8 cellular contexts compared by ENCODE assay signal in genomic region chr11:62753736-62754603, GRCh38. TPM values are rescaled to one million over a fixed set of nuclear protein-coding genes. Genes with fewer than 3 reads are reported as not detected.
DNase-seq lines count a peak whose midpoint lies in the region; ATAC-seq and TF ChIP-seq lines count a peak whose summit lies in the region.

TSS of gene ZBTB3 (minus strand) at chr11:62754160. CDS start at chr11:62753664, 496 bp downstream.

- H3K4me1 ChIP-seq in heart right ventricle (peaks cover 7 to 42% (median 25%) of the 10 kb centered on the region in 9 donors), upper lobe of right lung (peaks cover 20% of the 10 kb centered on the region)

- intact Hi-C loops in heart right ventricle (cut with DNase I) (loop anchor here in 2 of 10 donors (2.0 kb wide), 1 partner anchor 25 kb away; the partner anchor contains the start of gene TTC9C (in 2 of the 2)), posterior cingulate gyrus (cut with DNase I) (loop anchor here (2.0 kb wide), 1 partner anchor 51 kb away; the partner anchor contains the start of gene NXF1), upper lobe of right lung (cut with DNase I) (no loop called here)

- H3K9me3 ChIP-seq in heart right ventricle (no peaks in the 10 kb centered on the region), upper lobe of right lung (no peaks in the 10 kb centered on the region)

- peak; percentile 96 for ATAC-seq in HG02798 (IDR thresholded peaks at IDR 0.05; ENCODE audit: poor library complexity, unreplicated experiment)
- peak; percentile 97 to 99 (median 98) for ATAC-seq in heart right ventricle
- peak; percentile 98 for ATAC-seq in upper lobe of right lung

- H3K4me3 ChIP-seq in GM12875 (ENCODE audit: low read depth, low read length) (peak within 1 kb of the TSS; percentile 70), heart right ventricle (peak within 1 kb of the TSS; percentile 36 to 72 (median 62)), upper lobe of right lung (peak within 1 kb of the TSS; percentile 64)

- DNase-seq in NCI-H1436 (lab: John Stamatoyannopoulos, UW) (peak; percentile 98), T follicular helper cell (ENCODE audit: low read depth) (peak; percentile 95), heart right ventricle (peak; percentile 95 to 99), posterior cingulate gyrus (peak; percentile 97 to 100 (median 98)), upper lobe of right lung (peak; percentile 97)

- H3K36me3 ChIP-seq in heart right ventricle, result peaks cover 0 to 31% (median 0%) of the 10 kb centered on the region in 9 donors
- peaks cover 11% of the 10 kb centered on the region for H3K36me3 ChIP-seq in upper lobe of right lung

- TF ChIP-seq CTCF in GM12875 (IDR thresholded peaks at IDR 0.05; ENCODE audit: borderline replicate concordance, insufficient read depth, low read depth, low read length), result no peak
- TF ChIP-seq CTCF in heart right ventricle (IDR thresholded peaks at IDR 0.05), result no peak
- TF ChIP-seq CTCF in upper lobe of right lung (IDR thresholded peaks at IDR 0.05), result no peak

- H3K27ac ChIP-seq in adipose tissue (ENCODE audit: low read depth, low read length), result peak within 1 kb of the TSS; percentile 12
- H3K27ac ChIP-seq in heart right ventricle, result peak within 1 kb of the TSS; percentile 81 to 95 (median 91)
- H3K27ac ChIP-seq in upper lobe of right lung, result peak within 1 kb of the TSS; percentile 86

- 0 to 1% (median 1%) methylated on average over 45 to 47 of the region's 47 CpGs for WGBS in adipose tissue, 3 donors
- WGBS in heart right ventricle, 2 donors, result 1% methylated on average over 47 of the region's 47 CpGs

- H3K27me3 ChIP-seq in heart right ventricle (no peaks in the 10 kb centered on the region), upper lobe of right lung (no peaks in the 10 kb centered on the region)

RNA-seq across cellular contexts. Expression of gene ZBTB3, which starts in this region (rescaled TPM):
- polyA plus RNA-seq in adipose tissue (1 to 10 TPM; 1.7 to 4.2 (median 2.9) TPM), heart right ventricle (1 to 10 TPM; 2.2 to 8.6 TPM)
- total RNA-seq in heart right ventricle (10 to 100 TPM in 4 of 10 donors, 1 to 10 TPM in 6; 7.5 to 14.9 (median 9.6) TPM), upper lobe of right lung (12.5 TPM)

Comparison
In these comparisons a context has a peak if more than half of its experiments do, and no peak if none do; other contexts are left out.
1. Peak in every context shown above with its lines: DNase-seq, ATAC-seq, H3K4me3 ChIP-seq and H3K27ac ChIP-seq.
2. H3K27ac ChIP-seq: peak in every context shown above with its lines; median percentile 91 in heart right ventricle; 86 in upper lobe of right lung; 12 in adipose tissue.